Comparison of ENCODE assay signal across 8 cellular contexts in the genomic region with DNA sequence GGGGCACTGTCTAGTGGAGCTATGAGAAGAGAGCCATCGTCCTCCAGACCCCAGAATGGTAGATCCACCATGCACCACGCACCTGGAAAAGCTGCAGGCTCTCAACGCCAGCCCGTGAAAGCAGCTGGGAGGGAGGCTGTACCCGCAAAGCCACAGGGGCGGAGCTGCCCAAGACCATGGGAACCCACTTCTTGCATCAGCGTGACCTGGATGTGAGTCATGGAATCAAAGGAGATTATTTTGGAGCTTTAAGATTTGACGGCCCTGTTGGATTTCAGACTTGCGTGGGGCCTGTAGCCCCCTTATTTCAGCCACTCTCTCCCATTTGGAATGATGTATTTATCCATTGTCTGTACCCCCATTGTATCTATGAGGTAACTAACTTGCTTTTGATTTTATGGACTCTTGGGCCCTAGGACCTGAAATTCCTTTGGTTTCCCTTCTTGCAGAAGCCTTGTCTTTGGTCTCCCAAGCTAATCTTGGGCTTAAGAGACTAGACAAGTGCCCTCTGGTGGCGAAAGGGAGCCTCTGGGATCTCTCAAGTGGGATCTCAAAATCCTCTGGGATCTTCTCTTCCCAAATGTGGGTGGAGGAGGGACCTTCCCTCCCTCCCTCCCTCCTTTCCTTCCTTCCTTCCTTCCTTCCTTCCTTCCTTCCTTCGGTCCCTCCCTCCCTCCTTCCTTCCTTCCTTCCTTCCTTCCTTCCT. TPM values are rescaled to one million over a fixed set of nuclear protein-coding genes. Genes with fewer than 3 reads are reported as not detected.
DNase-seq lines count a peak whose midpoint lies in the region; ATAC-seq and TF ChIP-seq lines count a peak whose summit lies in the region.

No MANE protein-coding gene starts in this region.

- intact Hi-C loops in left cardiac atrium (cut with DNase I) (no loop called here), cardiac septum (cut with DNase I) (no loop called here)

- H3K9ac ChIP-seq in endodermal cell (ENCODE audit: extremely low read depth, low read length, poor library complexity, severe bottlenecking): no peak overlapping the region
- no peak overlapping the region for H3K9ac ChIP-seq in neural progenitor cell

- 83 to 96% methylated on average over 7 to 10 of the region's 11 CpGs for WGBS in endodermal cell (ENCODE audit: insufficient coverage in 1 of 2, insufficient read length in 1 of 2), 2 experiments

- H3K4me1 ChIP-seq in endodermal cell (ENCODE audit: control insufficient read depth, insufficient read depth, low read length) (no peaks in the 10 kb centered on the region), neural progenitor cell (no peaks in the 10 kb centered on the region)

- no peaks in the 10 kb centered on the region for H3K36me3 Mint-ChIP-seq in endodermal cell (ENCODE audit: low read depth)
- H3K36me3 Mint-ChIP-seq in neural progenitor cell: peaks cover 2% of the 10 kb centered on the region

- H3K4me3 ChIP-seq in endodermal cell (ENCODE audit: low read length) (no peak overlapping the region), neural progenitor cell (no peak overlapping the region)

- H3K27me3 ChIP-seq in endodermal cell (ENCODE audit: control insufficient read depth, insufficient read depth, low read length, poor library complexity, severe bottlenecking): no peaks in the 10 kb centered on the region
- no peaks in the 10 kb centered on the region for H3K27me3 ChIP-seq in neural progenitor cell

- TF ChIP-seq CTCF in endodermal cell (conservative IDR thresholded peaks at IDR 0.05): peak; percentile 85
- peak; percentile 73 for TF ChIP-seq CTCF in neural progenitor cell (IDR thresholded peaks at IDR 0.05)

- peak in 1 of 2 donors; percentile 19 for ATAC-seq in left cardiac atrium
- no peak for ATAC-seq in HG03354 (IDR thresholded peaks at IDR 0.05; ENCODE audit: poor library complexity, severe bottlenecking, unreplicated experiment)

- H3K9me3 ChIP-seq in endodermal cell (ENCODE audit: control insufficient read depth, low read length) (no peaks in the 10 kb centered on the region), neural progenitor cell (ENCODE audit: low read depth) (no peaks in the 10 kb centered on the region)

- no peak overlapping the region for H2AFZ ChIP-seq in neural progenitor cell (replicated peaks)

- H3K4me1 Mint-ChIP-seq in endodermal cell (peaks cover 1% of the 10 kb centered on the region), neural progenitor cell (no peaks in the 10 kb centered on the region)

- H3K36me3 ChIP-seq in endodermal cell (ENCODE audit: control insufficient read depth, insufficient read depth, low read length): no peaks in the 10 kb centered on the region
- no peaks in the 10 kb centered on the region for H3K36me3 ChIP-seq in neural progenitor cell

- H3K27ac Mint-ChIP-seq in endodermal cell: no peak overlapping the region
- no peak overlapping the region for H3K27ac Mint-ChIP-seq in neural progenitor cell

- no peak overlapping the region for H3K4me2 ChIP-seq in neural progenitor cell

- no peak overlapping the region for H3K27ac ChIP-seq in endodermal cell (ENCODE audit: low read depth, low read length)
- H3K27ac ChIP-seq in neural progenitor cell: no peak overlapping the region

- DNase-seq in left cardiac atrium (peak; percentile 29), cardiac septum (ENCODE audit: low spot score) (no peak), NCI-H226 (peak; percentile 50), endodermal cell (peak; percentile 89), neural progenitor cell (ENCODE audit: low spot score) (peak; percentile 86)
- no peak for DNase-seq in activated T-cell treated with anti-CD3 and anti-CD28 coated beads, Interleukin-2, amount 50 U/mL, for 1 hour
- no peak for DNase-seq in activated CD8-positive, alpha-beta memory T cell treated with anti-CD3 and anti-CD28 coated beads, Interleukin-2, amount 50 U/mL, for 4 hours

- no peaks in the 10 kb centered on the region for H3K79me2 ChIP-seq in neural progenitor cell (ENCODE audit: low read depth)

- no peaks in the 10 kb centered on the region for H4K20me1 ChIP-seq in neural progenitor cell (ENCODE audit: low read depth)

- H3F3A ChIP-seq in neural progenitor cell (ENCODE audit: low read depth): no peaks in the 10 kb centered on the region

- H3K9me3 Mint-ChIP-seq in endodermal cell (no peaks in the 10 kb centered on the region), neural progenitor cell (no peaks in the 10 kb centered on the region)

- H3K27me3 Mint-ChIP-seq in endodermal cell (ENCODE audit: insufficient read depth) (no peaks in the 10 kb centered on the region), neural progenitor cell (ENCODE audit: insufficient read depth, low read depth) (peaks cover 3% of the 10 kb centered on the region)

- H3K4me3 Mint-ChIP-seq in endodermal cell (no peak overlapping the region), neural progenitor cell (no peak overlapping the region)

RNA-seq across cellular contexts. Expression of a gene that starts 58.2 kb away (rescaled TPM):
- total RNA-seq in left cardiac atrium (10 to 100 TPM; 35.6 to 50.5 TPM), cardiac septum (59.6 TPM), endodermal cell (10 to 100 TPM; 60.9 to 68.5 TPM), neural progenitor cell (ENCODE audit: low replicate concordance) (64.2 and 77.3 TPM in 2 replicates)
- 34.8 TPM for polyA plus RNA-seq in endodermal cell (2013, experiment 1 of 2)
- 35.4 TPM for polyA plus RNA-seq in endodermal cell (2013, experiment 2 of 2)

Comparison
In these comparisons a context has a peak if more than half of its experiments do, and no peak if none do; other contexts are left out.
1. DNase-seq: peak in left cardiac atrium (single experiment), NCI-H226 (single experiment), endodermal cell (single experiment) and neural progenitor cell (single experiment); none in cardiac septum (single experiment), activated T-cell treated with anti-CD3 and anti-CD28 coated beads, Interleukin-2, amount 50 U/mL, for 1 hour (single experiment) and activated CD8-positive, alpha-beta memory T cell treated with anti-CD3 and anti-CD28 coated beads, Interleukin-2, amount 50 U/mL, for 4 hours (single experiment).